In genomic region chr1:181483084-181483559, GRCh38 we compare ENCODE assay signal across 12 cellular contexts. TPM values are rescaled to one million over a fixed set of nuclear protein-coding genes. Genes with fewer than 3 reads are reported as not detected.
DNase-seq lines count a peak whose midpoint lies in the region; ATAC-seq, FAIRE-seq and TF ChIP-seq lines count a peak whose summit lies in the region.
"Had no signal": no experiment of that assay in that cellular context is flagged by ENCODE, and none has a peak within 500 bp of the region (broad histone marks: within the 10 kb centered on the region; RNA-seq: fewer than 3 reads in every experiment).

TSS of gene CACNA1E (plus strand) at chr1:181483517. CDS start at chr1:181483745, 228 bp downstream.

- ATAC-seq in Panc1: no peak
- no peak for ATAC-seq in GM21423 (IDR thresholded peaks at IDR 0.05; ENCODE audit: unreplicated experiment)
- ATAC-seq in HG02763 (IDR thresholded peaks at IDR 0.05; ENCODE audit: unreplicated experiment): no peak

- peak; percentile 40 for DNase-seq in GM13976 (ENCODE audit: low spot score)
- no peak for DNase-seq in Panc1 (ENCODE audit: low read depth, low spot score)
- DNase-seq in esophagus muscularis mucosa (ENCODE audit: extremely low spot score): no peak
- DNase-seq in progenitor cell of endocrine pancreas (ENCODE audit: low spot score, unreplicated experiment): no peak
- no peak for DNase-seq in NCI-H1694 treated with DMSO at 0.1 percent for 48 hours (lab: John Stamatoyannopoulos, UW)
- no peak for DNase-seq in GM19239 (ENCODE audit: insufficient read length, low spot score)
- DNase-seq: GDM1, PC-9, uterus had no signal

- intact Hi-C loops in Panc1 (cut with micrococcal nuclease; ENCODE audit: unreplicated experiment): no loop called here
- intact Hi-C loops in esophagus muscularis mucosa (cut with DNase I): no loop called here

- POLR2A ChIA-PET in Panc1 (lab: Charles Lee): no interaction called here

- no peaks in the 10 kb centered on the region for H3K36me3 Mint-ChIP-seq in progenitor cell of endocrine pancreas (ENCODE audit: insufficient read depth)

- no peaks in the 10 kb centered on the region for H3K9me3 Mint-ChIP-seq in progenitor cell of endocrine pancreas (ENCODE audit: low read depth)

- peak within 1 kb of the TSS; percentile 69 for H3K4me3 Mint-ChIP-seq in progenitor cell of endocrine pancreas (ENCODE audit: low read depth)

- H3K4me1 Mint-ChIP-seq in progenitor cell of endocrine pancreas (ENCODE audit: low read depth): peaks cover 10% of the 10 kb centered on the region

- peaks cover 83% of the 10 kb centered on the region for H3K27me3 Mint-ChIP-seq in progenitor cell of endocrine pancreas

- no peak for FAIRE-seq in GM19239 (lab: Jason Lieb, UNC)

- TF ChIP-seq CTCF in GM13976 (IDR thresholded peaks at IDR 0.05; ENCODE audit: borderline replicate concordance, control extremely low read depth, extremely low read depth, insufficient read depth, missing control alignments) (no peak), Panc1 (IDR thresholded peaks at IDR 0.05) (no peak), esophagus muscularis mucosa (IDR thresholded peaks at IDR 0.05) (no peak), progenitor cell of endocrine pancreas (IDR thresholded peaks at IDR 0.05; ENCODE audit: unreplicated experiment) (no peak)

- H3K4me3 ChIP-seq in Panc1 (ENCODE audit: low read depth in 2 of 2, low read length in 2 of 2): peak within 1 kb of the TSS; percentile 12 to 22
- peak within 1 kb of the TSS; percentile 45 to 55 (median 48) for H3K4me3 ChIP-seq in esophagus muscularis mucosa
- H3K4me3 ChIP-seq: PC-9, uterus had no signal

- CTCF ChIA-PET in Panc1 (lab: Charles Lee): no interaction called here

- H3K27ac Mint-ChIP-seq in progenitor cell of endocrine pancreas: peak within 1 kb of the TSS; percentile 23

- TF ChIP-seq POLR2A in esophagus muscularis mucosa (IDR thresholded peaks at IDR 0.05; ENCODE audit: low read depth): no peak

- H3K36me3 ChIP-seq in Panc1 (ENCODE audit: control insufficient read depth, insufficient read depth, low read length) (no peaks in the 10 kb centered on the region), esophagus muscularis mucosa (no peaks in the 10 kb centered on the region)
- H3K36me3 ChIP-seq: uterus had no signal

- H3K9me3 ChIP-seq in Panc1 (ENCODE audit: control insufficient read depth, insufficient read depth, low read depth, low read length) (no peaks in the 10 kb centered on the region), esophagus muscularis mucosa (no peaks in the 10 kb centered on the region)
- H3K9me3 ChIP-seq: uterus had no signal

- in situ Hi-C loops in GM13976 (cut with MboI; ENCODE audit: low sequenced_read_pairs, unreplicated experiment) (loop anchor here (5.0 kb wide), 1 partner anchor 564 kb away; no protein-coding TSS in a partner anchor), Panc1 (cut with HindIII; ENCODE audit: low pct_unique_long_range_greater_than_20kb, low sequenced_read_pairs) (no loop called here)

- H3K27me3 ChIP-seq in Panc1 (ENCODE audit: control insufficient read depth, insufficient read depth, low read length) (peaks cover 42% of the 10 kb centered on the region), esophagus muscularis mucosa (peaks cover 0 to 68% (median 47%) of the 10 kb centered on the region in 4 donors)

- no peak within 1 kb of the TSS for H3K27ac ChIP-seq in Panc1 (ENCODE audit: low read length)
- no peak within 1 kb of the TSS for H3K27ac ChIP-seq in esophagus muscularis mucosa (replicated peaks in 1 of 4)
- H3K27ac ChIP-seq: PC-9, uterus had no signal

- peaks cover 4% of the 10 kb centered on the region for H3K4me1 ChIP-seq in Panc1 (ENCODE audit: control insufficient read depth, insufficient read depth, low read length)
- peaks cover 9 to 40% (median 33%) of the 10 kb centered on the region in 4 donors for H3K4me1 ChIP-seq in esophagus muscularis mucosa

- no TSS peak for BruUV-seq in Panc1 (replicated peaks; lab: Mats Ljungman, UMichigan)

- no peak for TF ChIP-seq EP300 in esophagus muscularis mucosa (IDR thresholded peaks at IDR 0.05)

- 1% methylated on average over 12 of the region's 12 CpGs for WGBS in esophagus muscularis mucosa

RNA-seq across cellular contexts. Expression of gene CACNA1E, which starts in this region (rescaled TPM):
- total RNA-seq in Panc1 (2021; ENCODE audit: unreplicated experiment): not detected
- polyA plus RNA-seq in Panc1 (2012; ENCODE audit: insufficient read length): not detected
- under 1 TPM; under 0.01 to 0.66 (median 0.25) TPM for total RNA-seq in esophagus muscularis mucosa
- total RNA-seq in progenitor cell of endocrine pancreas: 0.55 and 0.93 TPM in 2 replicates
- total RNA-seq: fibroblast of villous mesenchyme, PC-9 had no signal
